In genomic region chr5:172336264-172336663, GRCh38 we compare ENCODE assay signal across 20 cellular contexts. TPM values are rescaled to one million over a fixed set of nuclear protein-coding genes. Genes with fewer than 3 reads are reported as not detected.
A peak's percentile ranks its signal among the peaks of the same experiment; 100 is the strongest.
DNase-seq lines count a peak whose midpoint lies in the region; FAIRE-seq and TF ChIP-seq lines count a peak whose summit lies in the region.
"Had no signal": no experiment of that assay in that cellular context is flagged by ENCODE, and none has a peak within 500 bp of the region (broad histone marks: within the 10 kb centered on the region; RNA-seq: fewer than 3 reads in every experiment).

No MANE protein-coding gene starts in this region.

- H3K9me3 Mint-ChIP-seq in T-helper 2 cell treated with Interferon-gamma antibody and Interleukin-4, amounts not matched to agents 5 μg/mL and 100 μg/mL, for 36 hours = no peaks in the 10 kb centered on the region
- H3K9me3 Mint-ChIP-seq: H9 had no signal

- H3K27me3 Mint-ChIP-seq in T-helper 2 cell treated with Interferon-gamma antibody and Interleukin-4, amounts not matched to agents 5 μg/mL and 100 μg/mL, for 36 hours (ENCODE audit: low read depth) = no peaks in the 10 kb centered on the region

- H2AK5ac ChIP-seq in mesenchymal stem cell (ENCODE audit: low read length, severe bottlenecking) = no peak overlapping the region

- H4K8ac ChIP-seq in mesenchymal stem cell (ENCODE audit: low read length) = no peak overlapping the region

- no peak overlapping the region for H3K27ac ChIP-seq in BLaER1 treated with 17β-estradiol and CSF1 and Interleukin-3, amounts not matched to agents 10 nM and 100 nM
- no peak overlapping the region for H3K27ac ChIP-seq in mesenchymal stem cell (ENCODE audit: low read length, poor library complexity, severe bottlenecking)
- H3K27ac ChIP-seq: C4-2B had no signal

- H3K9me3 ChIP-seq in BLaER1 treated with 17β-estradiol and CSF1 and Interleukin-3, amounts not matched to agents 10 nM and 100 nM (replicated peaks in 1 of 11) = 0 out of 22 replicates have a peak, but pooled peaks cover 0 to 5% (median 0%) of the 10 kb centered on the region in 11 experiments
- H3K9me3 ChIP-seq in mesenchymal stem cell (ENCODE audit: control insufficient read depth, low read length) = no peaks in the 10 kb centered on the region

- H3K27ac Mint-ChIP-seq in T-helper 2 cell treated with Interferon-gamma antibody and Interleukin-4, amounts not matched to agents 5 μg/mL and 100 μg/mL, for 36 hours = no peak overlapping the region

- no peaks in the 10 kb centered on the region for H3K36me3 Mint-ChIP-seq in T-helper 2 cell treated with Interferon-gamma antibody and Interleukin-4, amounts not matched to agents 5 μg/mL and 100 μg/mL, for 36 hours (ENCODE audit: low read depth)

- H3K23ac ChIP-seq in mesenchymal stem cell (ENCODE audit: low read length in 2 of 2) = no peak overlapping the region

- no peak for TF ChIP-seq POLR2A in GM12891 (IDR thresholded peaks at IDR 0.05; ENCODE audit: low read depth, low read length)

- no peaks in the 10 kb centered on the region for H3K27me3 ChIP-seq in BLaER1 treated with 17β-estradiol and CSF1 and Interleukin-3, amounts not matched to agents 10 nM and 100 nM
- H3K27me3 ChIP-seq in mesenchymal stem cell (ENCODE audit: control insufficient read depth in 1 of 2, insufficient read depth in 1 of 2, low read length in 2 of 2) = no peaks in the 10 kb centered on the region

- no peak overlapping the region for H3K14ac ChIP-seq in mesenchymal stem cell (ENCODE audit: low read length in 2 of 2)

- no peak overlapping the region for H3K4me3 Mint-ChIP-seq in T-helper 2 cell treated with Interferon-gamma antibody and Interleukin-4, amounts not matched to agents 5 μg/mL and 100 μg/mL, for 36 hours
- H3K4me3 Mint-ChIP-seq: H9 had no signal

- peaks cover 0 to 78% (median 20%) of the 10 kb centered on the region in 11 experiments; a peak in 13 of 22 replicates for H3K36me3 ChIP-seq in BLaER1 treated with 17β-estradiol and CSF1 and Interleukin-3, amounts not matched to agents 10 nM and 100 nM
- H3K36me3 ChIP-seq in mesenchymal stem cell (ENCODE audit: control insufficient read depth in 1 of 2, insufficient read depth in 2 of 2, low read depth in 1 of 2, low read length in 2 of 2) = peaks cover 71 to 86% of the 10 kb centered on the region in 2 experiments

- no peak for FAIRE-seq in GM12891 (lab: Jason Lieb, UNC)
- FAIRE-seq: A204.1 had no signal

- H2BK120ac ChIP-seq in mesenchymal stem cell (ENCODE audit: low read depth, low read length) = no peak overlapping the region

- H3K4me2 ChIP-seq in BLaER1 treated with 17β-estradiol and CSF1 and Interleukin-3, amounts not matched to agents 10 nM and 100 nM = peak overlapping the region in 9 of 11 experiments; percentile 13 to 92 (median 76); a peak in 15 of 22 replicates
- no peak overlapping the region for H3K4me2 ChIP-seq in mesenchymal stem cell (ENCODE audit: low read length, poor library complexity, severe bottlenecking)

- peaks cover 21 to 44% (median 40%) of the 10 kb centered on the region in 10 experiments for H3K4me1 ChIP-seq in BLaER1 treated with 17β-estradiol and CSF1 and Interleukin-3, amounts not matched to agents 10 nM and 100 nM
- H3K4me1 ChIP-seq in mesenchymal stem cell (ENCODE audit: control insufficient read depth, insufficient read depth, low read depth, low read length) = no peaks in the 10 kb centered on the region

- H3K4ac ChIP-seq in mesenchymal stem cell (ENCODE audit: low read depth in 1 of 2, low read length in 2 of 2) = no peak overlapping the region

- no peak overlapping the region for H3K4me3 ChIP-seq in BLaER1 treated with 17β-estradiol and CSF1 and Interleukin-3, amounts not matched to agents 10 nM and 100 nM
- no peak overlapping the region for H3K4me3 ChIP-seq in mesenchymal stem cell (ENCODE audit: insufficient read depth in 1 of 2, low read depth in 1 of 2, low read length in 2 of 2)

- WGBS in mesenchymal stem cell = 96% methylated on average over 10 of the region's 10 CpGs

- H4K91ac ChIP-seq in mesenchymal stem cell (ENCODE audit: low read length) = no peak overlapping the region

- no peaks in the 10 kb centered on the region for H3K4me1 Mint-ChIP-seq in T-helper 2 cell treated with Interferon-gamma antibody and Interleukin-4, amounts not matched to agents 5 μg/mL and 100 μg/mL, for 36 hours (ENCODE audit: low read depth)
- H3K4me1 Mint-ChIP-seq: H9 had no signal

- no peak overlapping the region for H3K9ac ChIP-seq in BLaER1 treated with 17β-estradiol and CSF1 and Interleukin-3, amounts not matched to agents 10 nM and 100 nM
- H3K9ac ChIP-seq in mesenchymal stem cell (ENCODE audit: low read length) = no peak overlapping the region

- DNase-seq in NCI-H1417 (lab: John Stamatoyannopoulos, UW) (peak in 2 of 3 experiments; percentile 6 to 10), NCI-H1417 treated with DMSO at 0.1 percent for 48 hours (lab: John Stamatoyannopoulos, UW) (no peak), NCI-H524 (lab: John Stamatoyannopoulos, UW) (peak; percentile 78 to 91), mesenchymal stem cell (no peak), GM12891 (ENCODE audit: insufficient read length, low spot score) (no peak)
- no peak for DNase-seq in activated T-cell treated with anti-CD3 and anti-CD28 coated beads, Interleukin-2, amount 50 U/mL, for 48 hours
- no peak for DNase-seq in T-helper 2 cell treated with Interferon-gamma antibody and Interleukin-4, amounts not matched to agents 5 μg/mL and 100 μg/mL, for 36 hours (ENCODE audit: low spot score)
- DNase-seq: H9; IMR-90; Kasumi-1; MM.1S; NCI-H1436 treated with DMSO at 0.1 percent for 48 hours; NCI-H2029 treated with DMSO at 0.1 percent for 48 hours; NCI-H226; NK-92 treated with Interleukin-12 subunit alpha and Interleukin-12 subunit beta, amount 100 ng/mL, for 24 hours; SIG-M5; T-helper 2 cell had no signal

- peaks cover 2% of the 10 kb centered on the region for H3K79me1 ChIP-seq in mesenchymal stem cell (replicated peaks; ENCODE audit: low read length, poor library complexity, severe bottlenecking)

- no peak overlapping the region for H2BK12ac ChIP-seq in mesenchymal stem cell (ENCODE audit: low read length in 2 of 2)

- H2BK15ac ChIP-seq in mesenchymal stem cell (ENCODE audit: low read depth, poor library complexity, severe bottlenecking) = peak overlapping the region; percentile 45

- no peak overlapping the region for H2BK5ac ChIP-seq in mesenchymal stem cell (ENCODE audit: low read depth, low read length, poor library complexity, severe bottlenecking)

- no peak overlapping the region for H2AFZ ChIP-seq in mesenchymal stem cell (ENCODE audit: low read depth, low read length)

- H3K18ac ChIP-seq in mesenchymal stem cell (ENCODE audit: low read depth in 1 of 2, low read length in 2 of 2) = no peak overlapping the region

- H4K20me1 ChIP-seq in BLaER1 treated with 17β-estradiol and CSF1 and Interleukin-3, amounts not matched to agents 10 nM and 100 nM = peaks cover 0 to 42% (median 0%) of the 10 kb centered on the region in 11 experiments; a peak in 7 of 22 replicates

TF ChIP-seq in GM12891, 5 proteins besides CTCF, POLR2A, EP300 and RAD21:
- TF ChIP-seq SPI1 (IDR thresholded peaks at IDR 0.05; ENCODE audit: low read depth, low read length) (no peak), PAX5 (IDR thresholded peaks at IDR 0.05; ENCODE audit: insufficient read depth, low read length, severe bottlenecking) (no peak), TAF1 (IDR thresholded peaks at IDR 0.05; ENCODE audit: low read depth, low read length) (no peak), POU2F2 (IDR thresholded peaks at IDR 0.05; ENCODE audit: low read depth, low read length) (no peak), POLR2AphosphoS5 (IDR thresholded peaks at IDR 0.05; ENCODE audit: low read depth, low read length) (no peak)

RNA-seq across cellular contexts. Expression of gene UBTD2, which starts 52.7 kb away (rescaled TPM):
- polyA plus RNA-seq in mesenchymal stem cell (2013, experiment 1 of 2) = 18.3 TPM
- 19.3 TPM for polyA plus RNA-seq in mesenchymal stem cell (2013, experiment 2 of 2)
- polyA plus RNA-seq in GM12891 (2012; ENCODE audit: low read depth, missing spikeins) = 6.5 TPM

Comparison
In these comparisons a context has a peak if more than half of its experiments do, and no peak if none do; other contexts are left out.
1. DNase-seq: peak in NCI-H1417 (2 of 3) and NCI-H524 (2 of 2); none in NCI-H1417 treated with DMSO at 0.1 percent for 48 hours (single experiment), mesenchymal stem cell (single experiment), activated T-cell treated with anti-CD3 and anti-CD28 coated beads, Interleukin-2, amount 50 U/mL, for 48 hours (0 of 2), GM12891 (single experiment) and T-helper 2 cell treated with Interferon-gamma antibody and Interleukin-4, amounts not matched to agents 5 μg/mL and 100 μg/mL, for 36 hours (single experiment).